15 cellular contexts compared by ENCODE assay signal in the genomic region with DNA sequence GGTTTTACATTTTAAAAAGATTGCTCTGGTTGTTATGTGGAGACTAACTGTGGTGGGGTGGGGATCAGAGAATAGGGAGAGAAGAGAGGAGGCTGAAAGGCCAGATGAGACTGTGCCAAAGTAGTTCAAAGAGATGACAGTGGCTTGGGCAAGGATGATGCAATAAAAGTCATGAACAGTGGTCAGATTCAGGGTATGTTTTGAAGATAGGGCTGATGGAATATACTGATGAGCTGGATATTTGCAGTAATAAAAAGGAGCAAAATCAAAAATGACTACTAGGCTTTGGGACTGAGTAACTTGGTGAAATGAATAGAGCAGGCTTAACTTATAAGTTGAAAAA.
DNase-seq lines count a peak whose midpoint lies in the region; ATAC-seq and TF ChIP-seq lines count a peak whose summit lies in the region.
"Had no signal": no experiment of that assay in that cellular context is flagged by ENCODE, and none has a peak within 500 bp of the region (broad histone marks: within the 10 kb centered on the region; RNA-seq: fewer than 3 reads in every experiment).

No MANE protein-coding gene starts in this region.

- no peak overlapping the region for H3K9ac ChIP-seq in KMS-11
- H3K9ac ChIP-seq in adipocyte (ENCODE audit: low read length), result no peak overlapping the region

- no peaks in the 10 kb centered on the region for H3K9me3 ChIP-seq in adipocyte (ENCODE audit: control insufficient read depth, low read length)

- TF ChIP-seq CTCF in KMS-11 (conservative IDR thresholded peaks at IDR 0.05; ENCODE audit: low read depth, low read length), result no peak

- H3K4me1 ChIP-seq in KMS-11 (ENCODE audit: low read depth, poor library complexity, severe bottlenecking) (peaks cover 37% of the 10 kb centered on the region), adipocyte (ENCODE audit: control insufficient read depth, insufficient read depth, low read length) (peaks cover 16% of the 10 kb centered on the region)

- H3K4me3 ChIP-seq in KMS-11 (IDR thresholded peaks at IDR 0.05; ENCODE audit: insufficient read depth, low read depth, low read length) (no peak overlapping the region), adipocyte (ENCODE audit: low read length) (no peak overlapping the region)
- H3K4me3 ChIP-seq: GM12878 had no signal

- H3K4me2 ChIP-seq in KMS-11, result peak overlapping the region; percentile 22; the same call in 1 of the 2 replicates

- DNase-seq in AG08395 (ENCODE audit: low spot score) (peak; percentile 38), adipocyte (ENCODE audit: low read depth) (peak; percentile 56), iris pigment epithelial cell (ENCODE audit: low read depth) (peak; percentile 51), inferior parietal cortex (ENCODE audit: extremely low spot score) (no peak), retina (no peak)
- no peak for DNase-seq in activated naive CD4-positive, alpha-beta T cell treated with Interleukin-2 at 50 U/mL for 16 hours
- DNase-seq: activated naive CD4-positive, alpha-beta T cell treated with anti-CD3 and anti-CD28 coated beads, Interleukin-2, amount 10 ng/mL, durations not matched to agents 7 days and 5 days; mammary epithelial cell; NCI-H2081; NCI-H82; occipital lobe; SHP77 treated with DMSO at 0.1 percent for 48 hours had no signal

- no peak overlapping the region for H2AFZ ChIP-seq in KMS-11 (ENCODE audit: low read depth)

- H3K79me2 ChIP-seq in KMS-11 (ENCODE audit: insufficient read depth, low read depth), result no peaks in the 10 kb centered on the region

- H3K27ac ChIP-seq in KMS-11, result no peak overlapping the region

- ATAC-seq in GM21381 (IDR thresholded peaks at IDR 0.05; ENCODE audit: unreplicated experiment), result no peak
- ATAC-seq: GM12878 had no signal

- no peaks in the 10 kb centered on the region for H4K20me1 ChIP-seq in KMS-11 (ENCODE audit: insufficient read depth)

- H3K27me3 ChIP-seq in KMS-11 (ENCODE audit: insufficient read depth, low read depth) (no peaks in the 10 kb centered on the region), adipocyte (replicated peaks; ENCODE audit: control insufficient read depth, insufficient read depth, low read length) (no peaks in the 10 kb centered on the region)

- H3K36me3 ChIP-seq in KMS-11 (ENCODE audit: insufficient read depth) (no peaks in the 10 kb centered on the region), adipocyte (ENCODE audit: control insufficient read depth, insufficient read depth, low read length, severe bottlenecking) (peaks cover 31% of the 10 kb centered on the region)

Comparison
In these comparisons a context has a peak if more than half of its experiments do, and no peak if none do; other contexts are left out.
1. DNase-seq: peak in AG08395 (single experiment), adipocyte (single experiment) and iris pigment epithelial cell (single experiment); none in inferior parietal cortex (single experiment), retina (single experiment) and activated naive CD4-positive, alpha-beta T cell treated with Interleukin-2 at 50 U/mL for 16 hours (single experiment).